In the genomic region with DNA sequence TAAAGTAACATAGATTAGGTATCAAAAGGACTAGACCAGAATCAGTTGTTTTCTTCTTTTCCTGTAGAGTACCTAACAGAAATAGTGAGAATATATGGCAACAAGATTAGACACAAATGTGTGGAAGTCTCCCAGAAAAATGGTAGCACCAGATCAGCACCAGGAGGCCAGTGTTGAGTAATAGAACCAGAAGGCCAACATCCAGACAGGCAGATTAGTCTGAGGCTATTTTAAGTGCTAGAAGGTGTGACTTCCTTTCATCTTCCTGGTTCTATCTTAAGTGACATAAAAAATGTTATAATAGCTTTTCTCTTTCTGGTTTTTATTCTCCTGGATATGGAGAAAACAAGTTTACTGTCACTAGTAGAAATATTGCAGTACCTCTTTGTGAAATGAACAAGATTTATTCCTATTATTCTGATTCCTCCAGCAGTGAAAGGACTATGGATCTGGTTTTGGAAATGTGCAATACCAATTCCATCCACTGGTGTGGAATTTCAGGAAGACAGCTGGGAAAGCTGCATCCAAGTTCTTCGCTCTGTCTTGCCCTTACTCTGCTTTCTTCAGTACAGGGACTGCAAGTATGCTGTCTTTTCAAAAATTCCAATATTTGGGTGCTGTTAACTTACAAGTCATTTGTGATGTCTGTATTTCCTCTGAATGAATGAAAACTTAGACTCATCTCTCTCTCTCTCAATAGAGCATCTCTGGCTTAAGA, we compare ENCODE assay signal across 2 cellular contexts.
TF ChIP-seq lines count a peak whose summit lies in the region.

No MANE protein-coding gene starts in this region.

TF ChIP-seq in HEK293, 187 proteins besides CTCF, POLR2A, EP300 and RAD21:
- 0 out of 2 replicates have a peak, but pooled peaks have one; percentile 17 for TF ChIP-seq ZBTB17 (tag by site-specific recombination; IDR thresholded peaks at IDR 0.05)
- no peak for TF ChIP-seq ZSCAN23 (tag by site-specific recombination; IDR thresholded peaks at IDR 0.05)
- TF ChIP-seq, protein P1, sequence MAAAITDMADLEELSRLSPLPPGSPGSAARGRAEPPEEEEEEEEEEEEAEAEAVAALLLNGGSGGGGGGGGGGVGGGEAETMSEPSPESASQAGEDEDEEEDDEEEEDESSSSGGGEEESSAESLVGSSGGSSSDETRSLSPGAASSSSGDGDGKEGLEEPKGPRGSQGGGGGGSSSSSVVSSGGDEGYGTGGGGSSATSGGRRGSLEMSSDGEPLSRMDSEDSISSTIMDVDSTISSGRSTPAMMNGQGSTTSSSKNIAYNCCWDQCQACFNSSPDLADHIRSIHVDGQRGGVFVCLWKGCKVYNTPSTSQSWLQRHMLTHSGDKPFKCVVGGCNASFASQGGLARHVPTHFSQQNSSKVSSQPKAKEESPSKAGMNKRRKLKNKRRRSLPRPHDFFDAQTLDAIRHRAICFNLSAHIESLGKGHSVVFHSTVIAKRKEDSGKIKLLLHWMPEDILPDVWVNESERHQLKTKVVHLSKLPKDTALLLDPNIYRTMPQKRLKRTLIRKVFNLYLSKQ (tag by site-specific recombination; IDR thresholded peaks at IDR 0.05; ENCODE audit: borderline replicate concordance), result no peak
- TF ChIP-seq ZNF302 (tag by site-specific recombination; IDR thresholded peaks at IDR 0.05; ENCODE audit: low read depth), result no peak
- no peak for TF ChIP-seq ZFP41 (tag by site-specific recombination; IDR thresholded peaks at IDR 0.05; ENCODE audit: borderline replicate concordance)

TF ChIP-seq in K562, 482 proteins besides CTCF, POLR2A, EP300 and RAD21:
- no peak for TF ChIP-seq MEF2D (tag; conservative IDR thresholded peaks at IDR 0.05; ENCODE audit: low read depth)
- no peak for TF ChIP-seq SAFB2 (IDR thresholded peaks at IDR 0.05; ENCODE audit: borderline replicate concordance, low read depth, low read length, severe bottlenecking)
- no peak for TF ChIP-seq PRMT5 (CRISPR knock-in tag; IDR thresholded peaks at IDR 0.05)
- TF ChIP-seq ZNF347 (CRISPR knock-in tag; IDR thresholded peaks at IDR 0.05; ENCODE audit: low read depth), result no peak
TF ChIP-seq in K562: peak in this region for 0.
